In genomic region chr3:196968233-196969000, GRCh38 we compare ENCODE assay signal across 8 cellular contexts. TPM values are rescaled to one million over a fixed set of nuclear protein-coding genes. Genes with fewer than 3 reads are reported as not detected.
DNase-seq lines count a peak whose midpoint lies in the region; ATAC-seq and TF ChIP-seq lines count a peak whose summit lies in the region.

Gene PIGZ (minus strand): TSS chr3:196968833. CDS start chr3:196952031, 16,802 bp downstream.

- H3K4me1 Mint-ChIP-seq in MCF 10A (ENCODE audit: insufficient read depth, unreplicated experiment) = no peaks in the 10 kb centered on the region

- no peaks in the 10 kb centered on the region for H3K27me3 Mint-ChIP-seq in MCF 10A (ENCODE audit: insufficient read depth, unreplicated experiment)

- H3K4me1 ChIP-seq in SK-N-SH (ENCODE audit: control insufficient read depth in 1 of 2, insufficient read depth in 2 of 2, low read depth in 1 of 2, low read length in 1 of 2) = peaks cover 0 to 6% of the 10 kb centered on the region in 2 experiments; a peak in 1 of 4 replicates

- no peaks in the 10 kb centered on the region for H3K9me2 ChIP-seq in SK-N-SH

- peak within 1 kb of the TSS; percentile 93 for H3K4me2 ChIP-seq in SK-N-SH

- TF ChIP-seq EP300 in SK-N-SH (IDR thresholded peaks at IDR 0.05; ENCODE audit: borderline replicate concordance in 1 of 2, low read depth in 1 of 2, low read length in 1 of 2) = no peak

- no peaks in the 10 kb centered on the region for H3F3A ChIP-seq in SK-N-SH (replicated peaks; ENCODE audit: insufficient read depth)

- H3K4me3 Mint-ChIP-seq in MCF 10A (ENCODE audit: unreplicated experiment) = peak within 1 kb of the TSS; percentile 73

- peak within 1 kb of the TSS; percentile 64 to 76 for H3K4me3 ChIP-seq in SK-N-SH (ENCODE audit: low read depth in 2 of 2, low read length in 1 of 2)

- H2AFZ ChIP-seq in SK-N-SH (ENCODE audit: low read depth) = peak within 1 kb of the TSS; percentile 91

- POLR2A ChIA-PET in SK-N-SH (lab: Yijun Ruan, JAX) = no interaction called here
- POLR2A ChIA-PET in MCF 10A (lab: Yijun Ruan, JAX) = interaction anchor here (0.6 to 3.8 kb wide), 3 partner anchors 26 to 100 kb away, joined by 3 to 30 read pairs (median 9); partner anchors contain the start of genes NCBP2 and SENP5

- TF ChIP-seq CTCF in SK-N-SH (IDR thresholded peaks at IDR 0.05) (no peak), MCF 10A (IDR thresholded peaks at IDR 0.05; ENCODE audit: unreplicated experiment) (no peak)

- H4K20me1 ChIP-seq in SK-N-SH (ENCODE audit: insufficient read depth) = no peaks in the 10 kb centered on the region

- no peaks in the 10 kb centered on the region for H3K9me3 Mint-ChIP-seq in MCF 10A (ENCODE audit: unreplicated experiment)

- DNase-seq in COR-L47 (lab: John Stamatoyannopoulos, UW) (peak; percentile 42), SK-N-SH (peak; percentile 86), MCF 10A (ENCODE audit: unreplicated experiment) (peak; percentile 45), kidney tubule cell (ENCODE audit: low spot score) (peak; percentile 48), epidermal melanocyte (ENCODE audit: insufficient read length, low spot score) (no peak)
- DNase-seq in stimulated activated CD4-positive, alpha-beta T cell treated with anti-CD3 and anti-CD28 coated beads, Interleukin-4, amount 100 ng/mL, for 4 hours = peak; percentile 13 to 58

- H3K9ac ChIP-seq in SK-N-SH = peak within 1 kb of the TSS; percentile 54; the same call in 1 of the 2 replicates

- TF ChIP-seq RAD21 in SK-N-SH (IDR thresholded peaks at IDR 0.05; ENCODE audit: low read length) = no peak

- H3K27me3 ChIP-seq in SK-N-SH (ENCODE audit: insufficient read depth) = no peaks in the 10 kb centered on the region

- CTCF ChIA-PET in SK-N-SH (lab: Yijun Ruan, JAX) = interaction anchor here (1.0 to 3.7 kb wide), 8 partner anchors 17 to 439 kb away, joined by 3 to 16 read pairs (median 4); partner anchors contain the start of gene NCBP2
- CTCF ChIA-PET in MCF 10A (lab: Yijun Ruan, JAX) = interaction anchor here (0.5 kb wide), 1 partner anchor 582 kb away, joined by 3 read pairs; no protein-coding TSS in a partner anchor

- 36% methylated on average over 5 of the region's 80 CpGs for WGBS in SK-N-SH (ENCODE audit: low lambda C conversion rate)

- no peaks in the 10 kb centered on the region for H3K36me3 ChIP-seq in SK-N-SH (replicated peaks in 1 of 2; ENCODE audit: control insufficient read depth in 1 of 2, insufficient read depth in 2 of 2, low read length in 1 of 2)

- H3K9me3 ChIP-seq in SK-N-SH = no peaks in the 10 kb centered on the region

- H3K79me2 ChIP-seq in SK-N-SH (ENCODE audit: insufficient read depth) = no peaks in the 10 kb centered on the region

- H3K36me3 Mint-ChIP-seq in MCF 10A (ENCODE audit: insufficient read depth, unreplicated experiment) = peaks cover 5% of the 10 kb centered on the region

- H3K27ac ChIP-seq in SK-N-SH (ENCODE audit: low read depth in 2 of 2, low read length in 1 of 2) = no peak within 1 kb of the TSS

- intact Hi-C loops in MCF 10A (cut with micrococcal nuclease) = no loop called here

- no peak within 1 kb of the TSS for H3K27ac Mint-ChIP-seq in MCF 10A (ENCODE audit: low read depth, unreplicated experiment)

- BruUV-seq in MCF 10A (replicated peaks; lab: Mats Ljungman, UMichigan) = no TSS peak

- ATAC-seq in GM19328 (IDR thresholded peaks at IDR 0.05; ENCODE audit: unreplicated experiment) = peak; percentile 58
- peak; percentile 68 for ATAC-seq in HG03354 (IDR thresholded peaks at IDR 0.05; ENCODE audit: poor library complexity, severe bottlenecking, unreplicated experiment)

TF ChIP-seq in SK-N-SH, 30 proteins besides CTCF, POLR2A, EP300 and RAD21:
- no peak for TF ChIP-seq IRF3 (IDR thresholded peaks at IDR 0.05; ENCODE audit: low read depth, low read length)
- TF ChIP-seq TCF12 (IDR thresholded peaks at IDR 0.05) = no peak
- no peak for TF ChIP-seq FOSL2 (IDR thresholded peaks at IDR 0.05; ENCODE audit: borderline replicate concordance, low read depth)
- no peak for TF ChIP-seq TEAD4 (IDR thresholded peaks at IDR 0.05; ENCODE audit: borderline replicate concordance, insufficient read depth)
- TF ChIP-seq ELF1 (IDR thresholded peaks at IDR 0.05) = no peak
- no peak for TF ChIP-seq ZBTB33 (IDR thresholded peaks at IDR 0.05; ENCODE audit: borderline replicate concordance, low read depth)
- no peak for TF ChIP-seq GATA2 (CRISPR knock-in tag; IDR thresholded peaks at IDR 0.05)
- no peak for TF ChIP-seq MAX (IDR thresholded peaks at IDR 0.05; ENCODE audit: low read depth)

RNA-seq across cellular contexts. Expression of gene PIGZ, which starts in this region (rescaled TPM):
- 4.1 and 5.0 TPM in 2 replicates for polyA plus RNA-seq in SK-N-SH (2012; rRNA removed)
- polyA plus RNA-seq in SK-N-SH (2012; cell fraction: cytosol; rRNA removed) = 2.6 and 3.5 TPM in 2 replicates
- polyA plus RNA-seq in SK-N-SH (2012; cell fraction: nucleus; rRNA removed) = 13.7 and 18.2 TPM in 2 replicates
- total RNA-seq in MCF 10A (2022) = 5.2 and 7.1 TPM in 2 replicates
